Comparison of ENCODE assay signal across 29 cellular contexts in the genomic region with DNA sequence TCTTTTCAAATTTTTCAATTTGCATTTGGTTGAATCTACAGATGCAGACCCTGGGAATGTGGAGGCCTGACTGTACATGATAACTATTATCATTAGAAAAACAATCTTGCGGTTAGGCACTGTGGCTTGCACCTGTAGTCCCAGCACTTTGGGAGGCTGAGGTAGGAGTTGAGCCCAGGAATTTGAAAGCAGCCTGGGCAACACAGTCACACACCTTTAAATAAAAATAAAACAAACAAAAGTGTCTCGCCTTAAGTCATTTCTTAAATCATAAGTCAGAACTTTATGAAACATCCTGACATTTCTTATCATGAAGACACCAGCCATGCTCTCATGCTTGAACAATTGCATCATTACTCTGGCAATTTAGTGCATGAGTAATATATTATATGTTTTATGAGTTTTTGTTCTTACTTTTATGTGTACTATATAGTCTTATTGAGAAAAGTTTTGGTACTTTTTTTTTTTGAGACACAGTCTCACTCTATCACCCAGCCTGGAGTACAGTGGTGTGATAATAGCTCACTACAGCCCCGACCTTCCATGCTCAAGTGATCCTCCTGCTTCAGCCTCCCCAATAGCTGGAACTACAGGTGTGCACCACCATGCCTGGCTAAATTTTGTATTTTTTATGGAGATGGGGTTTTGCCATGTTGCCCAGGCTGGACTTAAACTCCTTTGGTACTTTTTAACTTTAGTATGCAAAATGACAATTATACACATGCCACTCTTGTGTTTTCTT. TPM values are rescaled to one million over a fixed set of nuclear protein-coding genes. Genes with fewer than 3 reads are reported as not detected.
DNase-seq lines count a peak whose midpoint lies in the region; FAIRE-seq and TF ChIP-seq lines count a peak whose summit lies in the region.
"Had no signal": no experiment of that assay in that cellular context is flagged by ENCODE, and none has a peak within 500 bp of the region (broad histone marks: within the 10 kb centered on the region; RNA-seq: fewer than 3 reads in every experiment).

No MANE protein-coding gene starts in this region.

- H3K4me1 ChIP-seq in HEK293 (ENCODE audit: control insufficient read depth, insufficient read depth, low read length) = peaks cover 11% of the 10 kb centered on the region; the same call in 1 of the 2 replicates
- H3K4me1 ChIP-seq: gastroesophageal sphincter, left lung, prostate gland had no signal

- H3K27me3 Mint-ChIP-seq in activated CD4-positive, alpha-beta T cell treated with anti-CD3 and anti-CD28 coated beads, Interleukin-2, amount 10 ng/mL, durations not matched to agents 7 days and 5 days = no peaks in the 10 kb centered on the region
- H3K27me3 Mint-ChIP-seq: activated CD4-positive, alpha-beta memory T cell treated with anti-CD3 and anti-CD28 coated beads, Interleukin-2, amount 10 ng/mL, durations not matched to agents 7 days and 5 days; activated T-helper 17 cell treated with anti-CD3 and anti-CD28 coated beads, Interleukin-2, amount 50 U/mL, for 72 hours; central memory CD8-positive, alpha-beta T cell; T-helper 17 cell had no signal

- no peak for TF ChIP-seq CTCF in HEK293 (tag by site-specific recombination; IDR thresholded peaks at IDR 0.05)
- no peak for TF ChIP-seq CTCF in D721Med (IDR thresholded peaks at IDR 0.05; ENCODE audit: insufficient read depth, missing control alignments)

- no peaks in the 10 kb centered on the region for H3K9me3 ChIP-seq in HEK293 (ENCODE audit: control insufficient read depth, insufficient read depth, low read depth, low read length)
- H3K9me3 ChIP-seq: gastroesophageal sphincter, left lung, prostate gland, sigmoid colon had no signal

- POLR2A ChIA-PET in HEK293 (lab: Yijun Ruan, JAX) = no interaction called here
- POLR2A ChIA-PET in activated CD4-positive, alpha-beta T cell treated with anti-CD3 and anti-CD28 coated beads, Interleukin-2, amount 10 ng/mL, durations not matched to agents 7 days and 5 days (lab: Charles Lee) = no interaction called here

- H3K4me3 Mint-ChIP-seq in activated CD4-positive, alpha-beta T cell treated with anti-CD3 and anti-CD28 coated beads, Interleukin-2, amount 10 ng/mL, durations not matched to agents 7 days and 5 days = no peak overlapping the region
- H3K4me3 Mint-ChIP-seq: activated CD4-positive, alpha-beta memory T cell treated with anti-CD3 and anti-CD28 coated beads, Interleukin-2, amount 10 ng/mL, durations not matched to agents 7 days and 5 days; activated T-helper 17 cell treated with anti-CD3 and anti-CD28 coated beads, Interleukin-2, amount 50 U/mL, for 72 hours; central memory CD8-positive, alpha-beta T cell; immature natural killer cell; T-helper 17 cell had no signal

- CTCF ChIA-PET in HEK293 (lab: Yijun Ruan, JAX) = interaction anchor here (1.2 kb wide), 1 partner anchor 53 kb away, joined by 5 read pairs; no protein-coding TSS in a partner anchor
- CTCF ChIA-PET in activated CD4-positive, alpha-beta T cell treated with anti-CD3 and anti-CD28 coated beads, Interleukin-2, amount 10 ng/mL, durations not matched to agents 7 days and 5 days (lab: Charles Lee) = no interaction called here

- H3K36me3 ChIP-seq in HEK293 (ENCODE audit: control insufficient read depth in 2 of 2, insufficient read depth in 1 of 2, low read length in 2 of 2) = no peaks in the 10 kb centered on the region
- H3K36me3 ChIP-seq: gastroesophageal sphincter, left lung, prostate gland had no signal

- no peak for FAIRE-seq in D721Med (lab: Jason Lieb, UNC)
- FAIRE-seq: GM12892, HepG2 had no signal

- peak; percentile 86 for DNase-seq in amniotic epithelial cell (ENCODE audit: low read depth)
- DNase-seq in epithelial cell of prostate (ENCODE audit: low read depth, low spot score) = no peak
- DNase-seq in kidney glomerular epithelial cell (lab: John Stamatoyannopoulos, UW) = peak; percentile 46
- DNase-seq in activated CD4-positive, alpha-beta T cell treated with anti-CD3 and anti-CD28 coated beads, Interleukin-2, amount 10 ng/mL, durations not matched to agents 7 days and 5 days = no peak
- no peak for DNase-seq in stimulated activated CD4-positive, alpha-beta T cell treated with anti-CD3 and anti-CD28 coated beads, Interleukin-4, amount 100 ng/mL, for 4 hours
- DNase-seq in effector CD4-positive, alpha-beta T cell = no peak
- DNase-seq in D721Med (ENCODE audit: insufficient read length, low spot score) = no peak
- DNase-seq: activated CD4-positive, alpha-beta memory T cell treated with anti-CD3 and anti-CD28 coated beads, Interleukin-2, amount 10 ng/mL, durations not matched to agents 7 days and 5 days; activated CD4-positive, CD25-positive, alpha-beta regulatory T cell treated with anti-CD3 and anti-CD28 coated beads, Interleukin-2, amount 50 U/mL, for 72 hours; activated naive CD4-positive, alpha-beta T cell treated with anti-CD3 and anti-CD28 coated beads, Interleukin-2, amount 50 U/mL, for 16 hours; anterior cingulate cortex; hypothalamus; immature natural killer cell; left lung; NCI-H2029 treated with DMSO at 0.1 percent for 48 hours; NCI-H345; RPMI8226; sigmoid colon; stimulated activated CD4-positive, alpha-beta T cell treated with anti-CD3 and anti-CD28 coated beads, Interleukin-15, amount 100 ng/mL, for 24 hours; stimulated activated naive CD4-positive, alpha-beta T cell treated with Interleukin-2 at 50 U/mL for 16 hours; T-helper 17 cell had no signal

- no peaks in the 10 kb centered on the region for H3K36me3 Mint-ChIP-seq in activated CD4-positive, alpha-beta T cell treated with anti-CD3 and anti-CD28 coated beads, Interleukin-2, amount 10 ng/mL, durations not matched to agents 7 days and 5 days (ENCODE audit: low read depth)

- H3K4me1 Mint-ChIP-seq in activated CD4-positive, alpha-beta T cell treated with anti-CD3 and anti-CD28 coated beads, Interleukin-2, amount 10 ng/mL, durations not matched to agents 7 days and 5 days = peaks cover 28% of the 10 kb centered on the region

- no peak overlapping the region for H3K4me3 ChIP-seq in HEK293 (ENCODE audit: low read depth, low read length)
- H3K4me3 ChIP-seq: gastroesophageal sphincter, left lung, prostate gland, sigmoid colon had no signal

- H3K9me3 Mint-ChIP-seq in activated CD4-positive, alpha-beta T cell treated with anti-CD3 and anti-CD28 coated beads, Interleukin-2, amount 10 ng/mL, durations not matched to agents 7 days and 5 days = no peaks in the 10 kb centered on the region
- H3K9me3 Mint-ChIP-seq: activated CD4-positive, alpha-beta memory T cell treated with anti-CD3 and anti-CD28 coated beads, Interleukin-2, amount 10 ng/mL, durations not matched to agents 7 days and 5 days; activated T-helper 17 cell treated with anti-CD3 and anti-CD28 coated beads, Interleukin-2, amount 50 U/mL, for 72 hours; central memory CD8-positive, alpha-beta T cell; immature natural killer cell had no signal

- H3K27ac Mint-ChIP-seq in activated CD4-positive, alpha-beta T cell treated with anti-CD3 and anti-CD28 coated beads, Interleukin-2, amount 10 ng/mL, durations not matched to agents 7 days and 5 days = no peak overlapping the region
- H3K27ac Mint-ChIP-seq: activated CD4-positive, alpha-beta memory T cell treated with anti-CD3 and anti-CD28 coated beads, Interleukin-2, amount 10 ng/mL, durations not matched to agents 7 days and 5 days; activated T-helper 17 cell treated with anti-CD3 and anti-CD28 coated beads, Interleukin-2, amount 50 U/mL, for 72 hours; T-helper 17 cell had no signal

- H3K27ac ChIP-seq in HEK293 (ENCODE audit: extremely low read depth, low read depth, low read length) (no peak overlapping the region), epithelial cell of prostate (peak overlapping the region; percentile 59)
- H3K27ac ChIP-seq: C4-2B, gastroesophageal sphincter, left lung, prostate gland, sigmoid colon had no signal

TF ChIP-seq in HEK293, 187 proteins besides CTCF, POLR2A, EP300 and RAD21 (continues in another document):
- peak; percentile 81; the same call in 1 of the 2 replicates for TF ChIP-seq SCRT1 (tag by site-specific recombination; IDR thresholded peaks at IDR 0.05; ENCODE audit: borderline replicate concordance)
- no peak for TF ChIP-seq ZNF585B (tag by site-specific recombination; IDR thresholded peaks at IDR 0.05)
- TF ChIP-seq PRDM6 (tag by site-specific recombination; IDR thresholded peaks at IDR 0.05) = peak; percentile 50
- TF ChIP-seq ZNF350 (tag by site-specific recombination; IDR thresholded peaks at IDR 0.05) = no peak
- no peak for TF ChIP-seq GLI2 (tag by site-specific recombination; IDR thresholded peaks at IDR 0.05; ENCODE audit: borderline replicate concordance, low read depth)
- no peak for TF ChIP-seq WT1 (tag by site-specific recombination; IDR thresholded peaks at IDR 0.05)
- peak; percentile 54; the same call in 1 of the 2 replicates for TF ChIP-seq SCRT2 (tag by site-specific recombination; IDR thresholded peaks at IDR 0.05)
- TF ChIP-seq ZNF692 (tag by site-specific recombination; IDR thresholded peaks at IDR 0.05) = no peak
- 0 out of 2 replicates have a peak, but pooled peaks have one; percentile 4 for TF ChIP-seq FEZF1 (tag by site-specific recombination; IDR thresholded peaks at IDR 0.05)
- no peak for TF ChIP-seq ZNF146 (tag by site-specific recombination; IDR thresholded peaks at IDR 0.05)

RNA-seq across cellular contexts. Expression of gene TBX19, which starts 7.8 kb away (rescaled TPM):
- 1 to 10 TPM; 2.7 to 3.1 TPM for total RNA-seq in activated CD4-positive, alpha-beta T cell treated with anti-CD3 and anti-CD28 coated beads, Interleukin-2, amount 10 ng/mL, durations not matched to agents 7 days and 5 days

Comparison
In these comparisons a context has a peak if more than half of its experiments do, and no peak if none do; other contexts are left out.
1. DNase-seq: peak in amniotic epithelial cell (single experiment) and kidney glomerular epithelial cell (single experiment); none in epithelial cell of prostate (single experiment), activated CD4-positive, alpha-beta T cell treated with anti-CD3 and anti-CD28 coated beads, Interleukin-2, amount 10 ng/mL, durations not matched to agents 7 days and 5 days (single experiment), stimulated activated CD4-positive, alpha-beta T cell treated with anti-CD3 and anti-CD28 coated beads, Interleukin-4, amount 100 ng/mL, for 4 hours (0 of 2), effector CD4-positive, alpha-beta T cell (single experiment) and D721Med (single experiment).